ENCODE assay signal across 19 cellular contexts in genomic region chr2:20232837-20233207, GRCh38. TPM values are rescaled to one million over a fixed set of nuclear protein-coding genes. Genes with fewer than 3 reads are reported as not detected.
DNase-seq lines count a peak whose midpoint lies in the region; ATAC-seq and TF ChIP-seq lines count a peak whose summit lies in the region.
"Had no signal": no experiment of that assay in that cellular context is flagged by ENCODE, and none has a peak within 500 bp of the region (broad histone marks: within the 10 kb centered on the region; RNA-seq: fewer than 3 reads in every experiment).

No MANE protein-coding gene starts in this region.

- no peak overlapping the region for H3K4ac ChIP-seq in IMR-90 (ENCODE audit: low read depth, low read length)

- intact Hi-C loops in IMR-90 (cut with micrococcal nuclease), result no loop called here
- intact Hi-C loops in MCF 10A (cut with micrococcal nuclease), result no loop called here

- H3K79me1 ChIP-seq in IMR-90 (ENCODE audit: low read depth in 1 of 2, low read length in 2 of 2), result no peaks in the 10 kb centered on the region

- H4K5ac ChIP-seq in IMR-90 (ENCODE audit: low read depth, low read length), result no peak overlapping the region

- CTCF ChIA-PET in IMR-90 (lab: Yijun Ruan, JAX), result interaction anchor here (0.5 to 0.7 kb wide), 2 partner anchors 45 to 57 kb away, joined by 3 to 6 read pairs; no protein-coding TSS in a partner anchor
- CTCF ChIA-PET in MCF 10A (lab: Yijun Ruan, JAX), result interaction anchor here (0.7 to 6.9 kb wide), 16 partner anchors 8 to 320 kb away, joined by 3 to 46 read pairs (median 4); no protein-coding TSS in a partner anchor
- CTCF ChIA-PET in activated naive CD4-positive, alpha-beta T cell treated with anti-CD3 and anti-CD28 coated beads, Interleukin-2, amount 10 ng/mL, durations not matched to agents 7 days and 5 days (lab: Charles Lee), result no interaction called here

- POLR2A ChIA-PET in IMR-90 (lab: Charles Lee; ENCODE audit: unreplicated experiment) (no interaction called here), MCF 10A (lab: Yijun Ruan, JAX) (interaction anchor here (0.9 to 3.5 kb wide), 14 partner anchors 8 to 184 kb away, joined by 3 to 44 read pairs (median 6); partner anchors contain the start of genes LAPTM4A and SDC1)

- no peaks in the 10 kb centered on the region for H3K36me3 ChIP-seq in IMR-90 (ENCODE audit: control insufficient read depth, insufficient read depth, low read length)
- H3K36me3 ChIP-seq: BE2C, neutrophil had no signal

- dilution Hi-C loops in IMR-90 (cut with HindIII; ENCODE audit: low sequenced_read_pairs, unreplicated experiment), result no loop called here

- H4K20me1 ChIP-seq in IMR-90 (ENCODE audit: insufficient read depth, low read length), result no peaks in the 10 kb centered on the region

- TF ChIP-seq CTCF in IMR-90 (conservative IDR thresholded peaks at IDR 0.05; ENCODE audit: low read depth, low read length) (no peak), MCF 10A (IDR thresholded peaks at IDR 0.05; ENCODE audit: unreplicated experiment) (no peak), type B pancreatic cell (conservative IDR thresholded peaks at IDR 0.05) (no peak)

- H2BK120ac ChIP-seq in IMR-90 (ENCODE audit: low read depth, low read length), result no peak overlapping the region

- H3K4me1 ChIP-seq in IMR-90 (ENCODE audit: control insufficient read depth, insufficient read depth, low read length), result no peaks in the 10 kb centered on the region
- H3K4me1 ChIP-seq: BE2C, body of pancreas had no signal

- H2BK20ac ChIP-seq in IMR-90 (ENCODE audit: low read depth, low read length), result no peak overlapping the region

- H2BK15ac ChIP-seq in IMR-90 (ENCODE audit: low read depth, low read length), result no peak overlapping the region

- BruUV-seq in IMR-90 (replicated peaks; lab: Mats Ljungman, UMichigan) (no TSS peak), MCF 10A (replicated peaks; lab: Mats Ljungman, UMichigan) (no TSS peak)

- no peak overlapping the region for H3K56ac ChIP-seq in IMR-90 (ENCODE audit: extremely low read depth, insufficient read depth, low read length)

- H3K4me3 ChIP-seq in IMR-90 (ENCODE audit: insufficient read depth, low read depth, low read length), result no peak overlapping the region
- H3K4me3 ChIP-seq: body of pancreas, K562 had no signal

- no peak overlapping the region for H3K23ac ChIP-seq in IMR-90 (ENCODE audit: low read depth, low read length)

- H3K14ac ChIP-seq in IMR-90 (replicated peaks; ENCODE audit: low read depth, low read length), result no peak overlapping the region

- no peak overlapping the region for H4K8ac ChIP-seq in IMR-90 (ENCODE audit: low read depth in 2 of 2, low read length in 2 of 2)

- TF ChIP-seq POLR2A in IMR-90 (IDR thresholded peaks at IDR 0.05; ENCODE audit: low read depth, low read length) (no peak), erythroblast (IDR thresholded peaks at IDR 0.05; ENCODE audit: low read length) (no peak)

- peak overlapping the region; percentile 70 for H2AK9ac ChIP-seq in IMR-90 (replicated peaks; ENCODE audit: low read depth, low read length, poor library complexity)

- H3K9me1 ChIP-seq in IMR-90 (ENCODE audit: insufficient read depth, low read length), result peaks cover 6% of the 10 kb centered on the region; the same call in 1 of the 2 replicates

- no peaks in the 10 kb centered on the region for H3K9me3 Mint-ChIP-seq in MCF 10A (ENCODE audit: unreplicated experiment)
- no peaks in the 10 kb centered on the region for H3K9me3 Mint-ChIP-seq in type B pancreatic cell
- H3K9me3 Mint-ChIP-seq in activated naive CD4-positive, alpha-beta T cell treated with anti-CD3 and anti-CD28 coated beads, Interleukin-2, amount 10 ng/mL, durations not matched to agents 7 days and 5 days, result no peaks in the 10 kb centered on the region
- H3K9me3 Mint-ChIP-seq: activated CD4-positive, alpha-beta T cell treated with anti-CD3 and anti-CD28 coated beads, Interleukin-2, amount 10 ng/mL, durations not matched to agents 24 days and 14 days; activated T-cell treated with anti-CD3 and anti-CD28 coated beads, Interleukin-2, amount 50 U/mL, for 4 hours had no signal

- TF ChIP-seq RAD21 in IMR-90 (IDR thresholded peaks at IDR 0.05; ENCODE audit: low read length), result no peak

- no peaks in the 10 kb centered on the region for H3K27me3 ChIP-seq in IMR-90 (ENCODE audit: control insufficient read depth, insufficient read depth, low read length)
- H3K27me3 ChIP-seq: BE2C, body of pancreas had no signal

- H3K9me3 ChIP-seq in IMR-90 (ENCODE audit: control insufficient read depth, insufficient read depth, low read length), result no peaks in the 10 kb centered on the region; the same call in 1 of the 2 replicates
- H3K9me3 ChIP-seq: BE2C, body of pancreas, neutrophil had no signal

- no peak overlapping the region for H2BK5ac ChIP-seq in IMR-90 (ENCODE audit: low read depth, low read length, poor library complexity, severe bottlenecking)

- no peak overlapping the region for H3K18ac ChIP-seq in IMR-90 (ENCODE audit: low read depth, low read length)

- H3K36me3 Mint-ChIP-seq in MCF 10A (ENCODE audit: insufficient read depth, unreplicated experiment), result peaks cover 2% of the 10 kb centered on the region
- no peaks in the 10 kb centered on the region for H3K36me3 Mint-ChIP-seq in type B pancreatic cell
- H3K36me3 Mint-ChIP-seq in activated naive CD4-positive, alpha-beta T cell treated with anti-CD3 and anti-CD28 coated beads, Interleukin-2, amount 10 ng/mL, durations not matched to agents 7 days and 5 days, result no peaks in the 10 kb centered on the region

- peaks cover 58% of the 10 kb centered on the region for H3K4me1 Mint-ChIP-seq in MCF 10A (ENCODE audit: insufficient read depth, unreplicated experiment)
- peaks cover 23% of the 10 kb centered on the region for H3K4me1 Mint-ChIP-seq in type B pancreatic cell (ENCODE audit: unreplicated experiment)
- no peaks in the 10 kb centered on the region for H3K4me1 Mint-ChIP-seq in activated naive CD4-positive, alpha-beta T cell treated with anti-CD3 and anti-CD28 coated beads, Interleukin-2, amount 10 ng/mL, durations not matched to agents 7 days and 5 days
- H3K4me1 Mint-ChIP-seq: activated CD4-positive, alpha-beta T cell treated with anti-CD3 and anti-CD28 coated beads, Interleukin-2, amount 10 ng/mL, durations not matched to agents 24 days and 14 days had no signal

- H3K27ac Mint-ChIP-seq in MCF 10A (ENCODE audit: low read depth, unreplicated experiment) (peak overlapping the region; percentile 81), type B pancreatic cell (peak overlapping the region; percentile 100)
- H3K27ac Mint-ChIP-seq in activated naive CD4-positive, alpha-beta T cell treated with anti-CD3 and anti-CD28 coated beads, Interleukin-2, amount 10 ng/mL, durations not matched to agents 7 days and 5 days, result no peak overlapping the region
- H3K27ac Mint-ChIP-seq: activated CD4-positive, alpha-beta T cell treated with anti-CD3 and anti-CD28 coated beads, Interleukin-2, amount 10 ng/mL, durations not matched to agents 24 days and 14 days; activated naive CD8-positive, alpha-beta T cell had no signal

- H3K27ac ChIP-seq in IMR-90 (ENCODE audit: insufficient read depth, low read length), result no peak overlapping the region
- H3K27ac ChIP-seq: body of pancreas, neutrophil had no signal

- no peak overlapping the region for H2AFZ ChIP-seq in IMR-90 (replicated peaks; ENCODE audit: low read length, poor library complexity)

- in situ Hi-C loops in IMR-90 (cut with MboI; ENCODE audit: low sequenced_read_pairs), result no loop called here

- H3K4me2 ChIP-seq in IMR-90 (ENCODE audit: low read depth, low read length), result no peak overlapping the region

- DNase-seq in IMR-90 (no peak), MCF 10A (ENCODE audit: unreplicated experiment) (peak; percentile 88), kidney tubule cell (ENCODE audit: low spot score) (peak; percentile 92), type B pancreatic cell (ENCODE audit: extremely low spot score, unreplicated experiment) (no peak), nucleus accumbens (lab: John Stamatoyannopoulos, UW) (no peak), erythroblast (lab: John Stamatoyannopoulos, UW) (no peak)
- no peak for DNase-seq in activated naive CD4-positive, alpha-beta T cell treated with anti-CD3 and anti-CD28 coated beads, Interleukin-2, amount 10 ng/mL, durations not matched to agents 7 days and 5 days
- DNase-seq: activated CD4-positive, alpha-beta T cell treated with anti-CD3 and anti-CD28 coated beads, Interleukin-2, amount 10 ng/mL, durations not matched to agents 24 days and 14 days; activated T-cell treated with anti-CD3 and anti-CD28 coated beads, Interleukin-2, amount 50 U/mL, for 4 hours; BE2C; body of pancreas; GF-D8; NCI-H1092 treated with DMSO at 0.1 percent for 48 hours; NCI-H774; stimulated activated CD4-positive, alpha-beta T cell treated with anti-CD3 and anti-CD28 coated beads, Interleukin-2, amount 100 ng/mL, for 48 hours had no signal

- WGBS in IMR-90 (ENCODE audit: extremely low coverage in 2 of 2, insufficient read length in 1 of 2), 2 experiments, result no CpG with 5 or more reads among the region's 5 CpGs

- H3K27me3 Mint-ChIP-seq in MCF 10A (ENCODE audit: insufficient read depth, unreplicated experiment) (no peaks in the 10 kb centered on the region), type B pancreatic cell (no peaks in the 10 kb centered on the region)
- peaks cover 41% of the 10 kb centered on the region for H3K27me3 Mint-ChIP-seq in activated naive CD4-positive, alpha-beta T cell treated with anti-CD3 and anti-CD28 coated beads, Interleukin-2, amount 10 ng/mL, durations not matched to agents 7 days and 5 days

- H3K9ac ChIP-seq in IMR-90 (ENCODE audit: low read depth, low read length), result no peak overlapping the region

- no peak overlapping the region for H2AK5ac ChIP-seq in IMR-90 (ENCODE audit: low read depth, low read length)

- H3K4me3 Mint-ChIP-seq in MCF 10A (ENCODE audit: unreplicated experiment) (no peak overlapping the region), type B pancreatic cell (peak overlapping the region; percentile 81)
- no peak overlapping the region for H3K4me3 Mint-ChIP-seq in activated naive CD4-positive, alpha-beta T cell treated with anti-CD3 and anti-CD28 coated beads, Interleukin-2, amount 10 ng/mL, durations not matched to agents 7 days and 5 days
- H3K4me3 Mint-ChIP-seq: activated CD4-positive, alpha-beta T cell treated with anti-CD3 and anti-CD28 coated beads, Interleukin-2, amount 10 ng/mL, durations not matched to agents 24 days and 14 days; activated naive CD8-positive, alpha-beta T cell; activated T-cell treated with anti-CD3 and anti-CD28 coated beads, Interleukin-2, amount 50 U/mL, for 4 hours had no signal

- no peak overlapping the region for H4K91ac ChIP-seq in IMR-90 (ENCODE audit: insufficient read depth, low read depth, low read length)

- no peak for ATAC-seq in IMR-90 (ENCODE audit: low read depth)
- ATAC-seq: activated T-cell treated with anti-CD3 and anti-CD28 coated beads, Interleukin-2, amount 50 U/mL, for 4 hours; body of pancreas; K562; Panc1 had no signal

TF ChIP-seq in IMR-90, 13 proteins besides CTCF, POLR2A, EP300 and RAD21 (continues in another document):
- TF ChIP-seq FOS (IDR thresholded peaks at IDR 0.05; ENCODE audit: low read depth, low read length), result no peak

RNA-seq across cellular contexts. Expression of gene SDC1, which starts 7.9 kb away (rescaled TPM):
- total RNA-seq in IMR-90 (2012; rRNA removed) (22.0 and 23.6 TPM in 2 replicates), MCF 10A (2022) (214 and 232 TPM in 2 replicates), type B pancreatic cell (ENCODE audit: low replicate concordance) (164 and 375 TPM in 2 replicates)
- 28.3 and 38.8 TPM in 2 replicates for polyA plus RNA-seq in IMR-90 (2012; rRNA removed)
- 21.6 and 39.0 TPM in 2 replicates for polyA plus RNA-seq in IMR-90 (2012; cell fraction: cytosol; rRNA removed)
- 9.4 and 21.6 TPM in 2 replicates for polyA plus RNA-seq in IMR-90 (2012; cell fraction: nucleus; rRNA removed; ENCODE audit: low replicate concordance)

Comparison
In these comparisons a context has a peak if more than half of its experiments do, and no peak if none do; other contexts are left out.
1. DNase-seq: peak in MCF 10A (single experiment) and kidney tubule cell (single experiment); none in IMR-90 (single experiment), type B pancreatic cell (single experiment), activated naive CD4-positive, alpha-beta T cell treated with anti-CD3 and anti-CD28 coated beads, Interleukin-2, amount 10 ng/mL, durations not matched to agents 7 days and 5 days (single experiment), nucleus accumbens (0 of 56) and erythroblast (0 of 2).